8 cellular contexts compared by ENCODE assay signal in the genomic region with DNA sequence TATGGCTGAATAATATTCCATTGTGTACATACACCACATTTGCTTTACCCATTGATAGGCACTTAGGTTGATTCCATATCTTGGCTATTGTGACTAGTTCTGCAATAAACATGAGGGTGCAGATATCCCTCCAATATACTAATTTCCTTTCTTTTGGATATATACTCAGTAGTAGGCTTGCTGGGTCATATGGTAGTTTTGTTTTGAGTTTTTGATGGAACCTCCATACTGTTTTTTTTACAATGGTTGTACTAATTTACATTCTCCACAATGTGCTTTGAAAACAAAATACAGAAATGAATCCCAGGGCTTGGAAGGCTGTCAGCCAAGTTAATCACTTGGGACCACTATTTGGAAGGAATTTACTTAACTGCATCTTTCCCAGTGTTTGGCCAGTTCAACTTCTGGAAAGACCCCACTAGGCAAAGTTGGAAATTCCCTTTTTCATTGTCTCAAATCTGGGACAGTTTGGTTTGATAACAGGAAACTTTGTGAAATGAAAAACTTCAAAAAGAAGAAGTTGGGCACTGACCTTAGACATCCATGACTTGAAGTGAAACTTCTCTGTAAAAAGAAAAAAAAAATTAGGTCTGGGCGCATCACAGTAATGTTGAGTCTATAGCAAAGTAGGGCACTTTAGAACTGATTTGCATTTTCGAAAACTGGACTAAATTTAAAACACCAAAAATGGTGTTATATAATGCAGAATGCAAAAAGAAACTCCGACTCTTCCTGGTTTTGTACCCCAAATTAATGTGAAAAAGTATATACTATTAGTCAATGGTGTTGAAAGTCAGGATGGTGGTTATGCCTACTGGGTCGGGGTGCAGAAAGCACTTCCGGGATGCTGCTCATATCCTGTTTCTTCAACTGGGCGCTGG. TPM values are rescaled to one million over a fixed set of nuclear protein-coding genes. Genes with fewer than 3 reads are reported as not detected.
DNase-seq lines count a peak whose midpoint lies in the region; ATAC-seq and TF ChIP-seq lines count a peak whose summit lies in the region.

No MANE protein-coding gene starts in this region.

- H3K9me3 ChIP-seq in CD8-positive, alpha-beta T cell (ENCODE audit: low read length), result no peaks in the 10 kb centered on the region
- H3K9me3 ChIP-seq in SK-N-SH, result no peaks in the 10 kb centered on the region
- no peaks in the 10 kb centered on the region for H3K9me3 ChIP-seq in hepatocyte (ENCODE audit: low read depth)

- 84% methylated on average over 6 of the region's 6 CpGs for WGBS in SK-N-SH (ENCODE audit: low lambda C conversion rate)
- 96% methylated on average over 6 of the region's 6 CpGs for WGBS in hepatocyte (ENCODE audit: low lambda C conversion rate, missing lambda C conversion rate)

- ATAC-seq in CD8-positive, alpha-beta T cell, result peak; percentile 58
- ATAC-seq in GM19328 (IDR thresholded peaks at IDR 0.05; ENCODE audit: unreplicated experiment), result peak; percentile 71
- ATAC-seq in HG03342 (IDR thresholded peaks at IDR 0.05; ENCODE audit: unreplicated experiment), result peak; percentile 49

- no peak overlapping the region for H3K9ac ChIP-seq in SK-N-SH

- peaks cover 12% of the 10 kb centered on the region for H3K4me1 Mint-ChIP-seq in CD8-positive, alpha-beta T cell (ENCODE audit: low read depth)

- no peaks in the 10 kb centered on the region for H3K9me2 ChIP-seq in SK-N-SH
- H3K9me2 ChIP-seq in hepatocyte (replicated peaks; ENCODE audit: insufficient read depth), result no peaks in the 10 kb centered on the region

- H3K4me3 ChIP-seq in CD8-positive, alpha-beta T cell (ENCODE audit: low read depth, low read length), result no peak overlapping the region
- H3K4me3 ChIP-seq in SK-N-SH (ENCODE audit: low read depth in 2 of 2, low read length in 1 of 2), result no peak overlapping the region
- H3K4me3 ChIP-seq in hepatocyte, result no peak overlapping the region

- intact Hi-C loops in CD8-positive, alpha-beta T cell (cut with DNase I, micrococcal nuclease), result no loop called here

- POLR2A ChIA-PET in CD8-positive, alpha-beta T cell (lab: Charles Lee), result no interaction called here
- POLR2A ChIA-PET in SK-N-SH (lab: Yijun Ruan, JAX), result no interaction called here

- H3K4me2 ChIP-seq in SK-N-SH (no peak overlapping the region), hepatocyte (no peak overlapping the region)

- H4K20me1 ChIP-seq in SK-N-SH (ENCODE audit: insufficient read depth) (no peaks in the 10 kb centered on the region), hepatocyte (ENCODE audit: insufficient read depth, poor library complexity, severe bottlenecking) (no peaks in the 10 kb centered on the region)

- H3K79me2 ChIP-seq in SK-N-SH (ENCODE audit: insufficient read depth) (no peaks in the 10 kb centered on the region), hepatocyte (peaks cover 9% of the 10 kb centered on the region)

- H3K27ac Mint-ChIP-seq in CD8-positive, alpha-beta T cell, result peak overlapping the region; percentile 25

- H3K27me3 ChIP-seq in CD8-positive, alpha-beta T cell (ENCODE audit: insufficient read depth, low read length), result no peaks in the 10 kb centered on the region
- H3K27me3 ChIP-seq in SK-N-SH (ENCODE audit: insufficient read depth) (no peaks in the 10 kb centered on the region), hepatocyte (no peaks in the 10 kb centered on the region)

- no peaks in the 10 kb centered on the region for H3K36me3 Mint-ChIP-seq in CD8-positive, alpha-beta T cell

- no peak for TF ChIP-seq RAD21 in SK-N-SH (IDR thresholded peaks at IDR 0.05; ENCODE audit: low read length)

- CTCF ChIA-PET in CD8-positive, alpha-beta T cell (lab: Charles Lee), result no interaction called here
- CTCF ChIA-PET in SK-N-SH (lab: Yijun Ruan, JAX), result interaction anchor here (1.5 to 2.1 kb wide), 2 partner anchors 28 to 30 kb away, joined by 3 to 6 read pairs; no protein-coding TSS in a partner anchor

- DNase-seq in CD8-positive, alpha-beta T cell, result no peak
- peak; percentile 43 for DNase-seq in central memory CD4-positive, alpha-beta T cell
- DNase-seq in SK-N-SH, result no peak
- DNase-seq in NCI-H187 (lab: John Stamatoyannopoulos, UW), result no peak
- DNase-seq in nucleus accumbens (lab: John Stamatoyannopoulos, UW), result no peak
- no peak for DNase-seq in hepatocyte (ENCODE audit: low spot score)

- H3K27ac ChIP-seq in CD8-positive, alpha-beta T cell (ENCODE audit: low read depth, low read length), result no peak overlapping the region
- no peak overlapping the region for H3K27ac ChIP-seq in SK-N-SH (ENCODE audit: low read depth in 2 of 2, low read length in 1 of 2)
- H3K27ac ChIP-seq in hepatocyte, result no peak overlapping the region

- H3K36me3 ChIP-seq in CD8-positive, alpha-beta T cell (ENCODE audit: insufficient read depth, low read length), result no peaks in the 10 kb centered on the region
- no peaks in the 10 kb centered on the region for H3K36me3 ChIP-seq in SK-N-SH (replicated peaks in 1 of 2; ENCODE audit: control insufficient read depth in 1 of 2, insufficient read depth in 2 of 2, low read length in 1 of 2)
- no peaks in the 10 kb centered on the region for H3K36me3 ChIP-seq in hepatocyte (replicated peaks; ENCODE audit: insufficient read depth, low read depth)

- no peaks in the 10 kb centered on the region for H3K9me3 Mint-ChIP-seq in CD8-positive, alpha-beta T cell

- no peaks in the 10 kb centered on the region for H3F3A ChIP-seq in SK-N-SH (replicated peaks; ENCODE audit: insufficient read depth)

- TF ChIP-seq EP300 in SK-N-SH (IDR thresholded peaks at IDR 0.05; ENCODE audit: borderline replicate concordance in 1 of 2, low read depth in 1 of 2, low read length in 1 of 2), result no peak

- H2AFZ ChIP-seq in SK-N-SH (ENCODE audit: low read depth) (no peak overlapping the region), hepatocyte (no peak overlapping the region)

- TF ChIP-seq CTCF in CD8-positive, alpha-beta T cell (IDR thresholded peaks at IDR 0.05), result no peak
- TF ChIP-seq CTCF in SK-N-SH (IDR thresholded peaks at IDR 0.05) (no peak), hepatocyte (IDR thresholded peaks at IDR 0.05; ENCODE audit: poor library complexity) (no peak)

- H3K27me3 Mint-ChIP-seq in CD8-positive, alpha-beta T cell (ENCODE audit: low read depth), result peaks cover 9% of the 10 kb centered on the region

- no peak overlapping the region for H3K4me3 Mint-ChIP-seq in CD8-positive, alpha-beta T cell

- H3K4me1 ChIP-seq in CD8-positive, alpha-beta T cell (ENCODE audit: insufficient read depth, low read length), result peaks cover 4% of the 10 kb centered on the region
- peaks cover 0 to 4% of the 10 kb centered on the region in 2 experiments; a peak in 1 of 4 replicates for H3K4me1 ChIP-seq in SK-N-SH (ENCODE audit: control insufficient read depth in 1 of 2, insufficient read depth in 2 of 2, low read depth in 1 of 2, low read length in 1 of 2)
- H3K4me1 ChIP-seq in hepatocyte (ENCODE audit: insufficient read depth), result peaks cover 6% of the 10 kb centered on the region

TF ChIP-seq in SK-N-SH, 30 proteins besides CTCF, POLR2A, EP300 and RAD21:
- TF ChIP-seq RCOR1 (IDR thresholded peaks at IDR 0.05; ENCODE audit: low read length) (no peak), MXI1 (IDR thresholded peaks at IDR 0.05; ENCODE audit: low read depth, low read length) (no peak), RXRA (IDR thresholded peaks at IDR 0.05; ENCODE audit: borderline replicate concordance, low read depth) (no peak), GABPA (IDR thresholded peaks at IDR 0.05; ENCODE audit: low read depth) (no peak), TAF1 (IDR thresholded peaks at IDR 0.05; ENCODE audit: borderline replicate concordance, low read depth, low read length) (no peak), TEAD4 (IDR thresholded peaks at IDR 0.05; ENCODE audit: borderline replicate concordance, insufficient read depth) (no peak), NFIC (IDR thresholded peaks at IDR 0.05; ENCODE audit: borderline replicate concordance) (no peak), GATA2 (CRISPR knock-in tag; IDR thresholded peaks at IDR 0.05) (no peak), NRF1 (IDR thresholded peaks at IDR 0.05; ENCODE audit: low read depth, low read length) (no peak), SMC3 (IDR thresholded peaks at IDR 0.05; ENCODE audit: low read depth, low read length) (no peak), YY1 (IDR thresholded peaks at IDR 0.05; ENCODE audit: low read depth) (no peak), JUND (IDR thresholded peaks at IDR 0.05) (no peak)
- TF ChIP-seq, protein P1, sequence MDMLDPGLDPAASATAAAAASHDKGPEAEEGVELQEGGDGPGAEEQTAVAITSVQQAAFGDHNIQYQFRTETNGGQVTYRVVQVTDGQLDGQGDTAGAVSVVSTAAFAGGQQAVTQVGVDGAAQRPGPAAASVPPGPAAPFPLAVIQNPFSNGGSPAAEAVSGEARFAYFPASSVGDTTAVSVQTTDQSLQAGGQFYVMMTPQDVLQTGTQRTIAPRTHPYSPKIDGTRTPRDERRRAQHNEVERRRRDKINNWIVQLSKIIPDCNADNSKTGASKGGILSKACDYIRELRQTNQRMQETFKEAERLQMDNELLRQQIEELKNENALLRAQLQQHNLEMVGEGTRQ (IDR thresholded peaks at IDR 0.05; ENCODE audit: borderline replicate concordance, low read depth, low read length), result no peak
- TF ChIP-seq, protein P2, sequence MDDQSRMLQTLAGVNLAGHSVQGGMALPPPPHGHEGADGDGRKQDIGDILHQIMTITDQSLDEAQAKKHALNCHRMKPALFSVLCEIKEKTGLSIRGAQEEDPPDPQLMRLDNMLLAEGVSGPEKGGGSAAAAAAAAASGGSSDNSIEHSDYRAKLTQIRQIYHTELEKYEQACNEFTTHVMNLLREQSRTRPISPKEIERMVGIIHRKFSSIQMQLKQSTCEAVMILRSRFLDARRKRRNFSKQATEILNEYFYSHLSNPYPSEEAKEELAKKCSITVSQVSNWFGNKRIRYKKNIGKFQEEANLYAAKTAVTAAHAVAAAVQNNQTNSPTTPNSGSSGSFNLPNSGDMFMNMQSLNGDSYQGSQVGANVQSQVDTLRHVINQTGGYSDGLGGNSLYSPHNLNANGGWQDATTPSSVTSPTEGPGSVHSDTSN (IDR thresholded peaks at IDR 0.05), result no peak
TF ChIP-seq in SK-N-SH: peak in this region for 0.

RNA-seq across cellular contexts. Expression of a gene that starts 6.0 kb away (rescaled TPM):
- total RNA-seq in CD8-positive, alpha-beta T cell, result 1 to 10 TPM; 3.7 to 5.0 TPM
- polyA plus RNA-seq in SK-N-SH (2012; rRNA removed) (22.7 and 23.0 TPM in 2 replicates), hepatocyte (521 and 544 TPM in 2 replicates)
- 18.4 and 19.0 TPM in 2 replicates for polyA plus RNA-seq in SK-N-SH (2012; cell fraction: cytosol; rRNA removed)
- polyA plus RNA-seq in SK-N-SH (2012; cell fraction: nucleus; rRNA removed), result 20.0 and 24.4 TPM in 2 replicates
- total RNA-seq in hepatocyte, result 610 and 637 TPM in 2 replicates

Comparison
In these comparisons a context has a peak if more than half of its experiments do, and no peak if none do; other contexts are left out.
1. RNA of a gene that starts 6.0 kb away (total RNA-seq): 610 to 637 TPM in hepatocyte; 3.7 to 5.0 TPM in CD8-positive, alpha-beta T cell; every median in the first group is over 100 times any median in the second.
2. Peak in every context shown above with its lines, with median percentiles within 50 percentile points of each other: ATAC-seq.